In genomic region chr4:182465114-182465513, GRCh38 we compare ENCODE assay signal across 1 cellular context.
TF ChIP-seq lines count a peak whose summit lies in the region.

No MANE protein-coding gene starts in this region.

TF ChIP-seq in WTC11, 78 proteins besides CTCF, POLR2A, EP300 and RAD21 (continued from another document):
- TF ChIP-seq, protein P1, sequence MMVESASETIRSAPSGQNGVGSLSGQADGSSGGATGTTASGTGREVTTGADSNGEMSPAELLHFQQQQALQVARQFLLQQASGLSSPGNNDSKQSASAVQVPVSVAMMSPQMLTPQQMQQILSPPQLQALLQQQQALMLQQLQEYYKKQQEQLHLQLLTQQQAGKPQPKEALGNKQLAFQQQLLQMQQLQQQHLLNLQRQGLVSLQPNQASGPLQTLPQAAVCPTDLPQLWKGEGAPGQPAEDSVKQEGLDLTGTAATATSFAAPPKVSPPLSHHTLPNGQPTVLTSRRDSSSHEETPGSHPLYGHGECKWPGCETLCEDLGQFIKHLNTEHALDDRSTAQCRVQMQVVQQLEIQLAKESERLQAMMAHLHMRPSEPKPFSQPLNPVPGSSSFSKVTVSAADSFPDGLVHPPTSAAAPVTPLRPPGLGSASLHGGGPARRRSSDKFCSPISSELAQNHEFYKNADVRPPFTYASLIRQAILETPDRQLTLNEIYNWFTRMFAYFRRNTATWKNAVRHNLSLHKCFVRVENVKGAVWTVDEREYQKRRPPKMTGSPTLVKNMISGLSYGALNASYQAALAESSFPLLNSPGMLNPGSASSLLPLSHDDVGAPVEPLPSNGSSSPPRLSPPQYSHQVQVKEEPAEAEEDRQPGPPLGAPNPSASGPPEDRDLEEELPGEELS (CRISPR knock-in tag; IDR thresholded peaks at IDR 0.05): no peak
- no peak for TF ChIP-seq MXD4 (CRISPR knock-in tag; IDR thresholded peaks at IDR 0.05; ENCODE audit: borderline replicate concordance)
- no peak for TF ChIP-seq CREM (CRISPR knock-in tag; IDR thresholded peaks at IDR 0.05)
- TF ChIP-seq CREB1 (CRISPR knock-in tag; IDR thresholded peaks at IDR 0.05): no peak
- TF ChIP-seq RORB (CRISPR knock-in tag; IDR thresholded peaks at IDR 0.05): no peak
- TF ChIP-seq CBFB (CRISPR knock-in tag; IDR thresholded peaks at IDR 0.05; ENCODE audit: low read depth): no peak
- TF ChIP-seq, protein P2, sequence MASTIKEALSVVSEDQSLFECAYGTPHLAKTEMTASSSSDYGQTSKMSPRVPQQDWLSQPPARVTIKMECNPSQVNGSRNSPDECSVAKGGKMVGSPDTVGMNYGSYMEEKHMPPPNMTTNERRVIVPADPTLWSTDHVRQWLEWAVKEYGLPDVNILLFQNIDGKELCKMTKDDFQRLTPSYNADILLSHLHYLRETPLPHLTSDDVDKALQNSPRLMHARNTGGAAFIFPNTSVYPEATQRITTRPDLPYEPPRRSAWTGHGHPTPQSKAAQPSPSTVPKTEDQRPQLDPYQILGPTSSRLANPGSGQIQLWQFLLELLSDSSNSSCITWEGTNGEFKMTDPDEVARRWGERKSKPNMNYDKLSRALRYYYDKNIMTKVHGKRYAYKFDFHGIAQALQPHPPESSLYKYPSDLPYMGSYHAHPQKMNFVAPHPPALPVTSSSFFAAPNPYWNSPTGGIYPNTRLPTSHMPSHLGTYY (CRISPR knock-in tag; IDR thresholded peaks at IDR 0.05): no peak
- no peak for TF ChIP-seq ZNF416 (CRISPR knock-in tag; IDR thresholded peaks at IDR 0.05)
